31 cellular contexts compared by ENCODE assay signal in genomic region chr1:221012087-221012486, GRCh38.
"Had no signal": no experiment of that assay in that cellular context is flagged by ENCODE, and none has a peak within 500 bp of the region (broad histone marks: within the 10 kb centered on the region; RNA-seq: fewer than 3 reads in every experiment).

No MANE protein-coding gene starts in this region.

- H3K9me3 Mint-ChIP-seq: activated B cell treated with CpG ODN at 0.5 μM for 24 hours; activated CD4-positive, alpha-beta memory T cell treated with anti-CD3 and anti-CD28 coated beads for 36 hours; T-helper 1 cell treated with Interleukin-12 subunit alpha and Interleukin-12 subunit beta and Interleukin-4 antibody, amounts not matched to agents 30 μg/mL and 1 μg/mL, for 36 hours had no signal

- DNase-seq: activated B cell treated with CpG ODN at 0.5 μM for 24 hours; activated CD4-positive, alpha-beta memory T cell treated with anti-CD3 and anti-CD28 coated beads for 36 hours; activated CD4-positive, alpha-beta T cell treated with anti-CD3 and anti-CD28 coated beads for 48 hours; activated CD8-positive, alpha-beta memory T cell treated with anti-CD3 and anti-CD28 coated beads, Interleukin-2, amount 10 ng/mL, durations not matched to agents 7 days and 5 days; activated CD8-positive, alpha-beta memory T cell treated with anti-CD3 and anti-CD28 coated beads, Interleukin-2, amount 50 U/mL, for 4 hours; activated CD8-positive, alpha-beta T cell treated with anti-CD3 and anti-CD28 coated beads, Interleukin-2, amount 10 ng/mL, durations not matched to agents 7 days and 5 days; activated effector memory CD4-positive, alpha-beta T cell treated with Interleukin-2 at 50 U/mL for 16 hours; activated gamma-delta T cell treated with Interleukin-2 at 50 U/mL for 16 hours; activated naive CD4-positive, alpha-beta T cell treated with anti-CD3 and anti-CD28 coated beads, Interleukin-2, amount 50 U/mL, for 16 hours; activated naive CD4-positive, alpha-beta T cell treated with Interleukin-2 at 50 U/mL for 16 hours; activated T-cell treated with anti-CD3 and anti-CD28 coated beads, Interleukin-2, amount 50 U/mL, for 1 hour; activated T-cell treated with anti-CD3 and anti-CD28 coated beads, Interleukin-2, amount 50 U/mL, for 72 hours; amygdala; aorta; body of pancreas; caudate nucleus; cortex of kidney; dermis blood vessel endothelial cell; effector CD4-positive, alpha-beta T cell; effector memory CD8-positive, alpha-beta T cell; erythroblast; foreskin keratinocyte; gastrocnemius medialis; glutamatergic neuron; heart left ventricle; T1000; WERI-Rb-1 had no signal

- ATAC-seq: activated CD4-positive, CD25-positive, alpha-beta regulatory T cell treated with anti-CD3 and anti-CD28 coated beads, Interleukin-2, amount 50 U/mL, for 24 hours; activated CD8-positive, alpha-beta memory T cell treated with anti-CD3 and anti-CD28 coated beads, Interleukin-2, amount 10 ng/mL, durations not matched to agents 7 days and 5 days; activated CD8-positive, alpha-beta T cell treated with anti-CD3 and anti-CD28 coated beads, Interleukin-2, amount 10 ng/mL, durations not matched to agents 7 days and 5 days; activated T-cell treated with anti-CD3 and anti-CD28 coated beads, Interleukin-2, amount 50 U/mL, for 72 hours; body of pancreas; effector memory CD8-positive, alpha-beta T cell; foreskin keratinocyte; gastrocnemius medialis had no signal

- H3K4me1 ChIP-seq: body of pancreas, esophagus muscularis mucosa, foreskin keratinocyte, gastrocnemius medialis had no signal

- H3K27ac ChIP-seq: body of pancreas, esophagus muscularis mucosa, foreskin keratinocyte, gastrocnemius medialis, heart left ventricle, WERI-Rb-1 had no signal

- H3K4me1 Mint-ChIP-seq: activated B cell treated with CpG ODN at 0.5 μM for 24 hours; activated CD8-positive, alpha-beta memory T cell treated with anti-CD3 and anti-CD28 coated beads, Interleukin-2, amount 10 ng/mL, durations not matched to agents 7 days and 5 days had no signal

- H3K27ac Mint-ChIP-seq: activated B cell treated with CpG ODN at 0.5 μM for 24 hours; activated CD4-positive, alpha-beta memory T cell treated with anti-CD3 and anti-CD28 coated beads for 36 hours; activated CD8-positive, alpha-beta memory T cell treated with anti-CD3 and anti-CD28 coated beads, Interleukin-2, amount 10 ng/mL, durations not matched to agents 7 days and 5 days; activated CD8-positive, alpha-beta T cell treated with anti-CD3 and anti-CD28 coated beads, Interleukin-2, amount 10 ng/mL, durations not matched to agents 7 days and 5 days; activated naive CD8-positive, alpha-beta T cell; activated T-cell treated with anti-CD3 and anti-CD28 coated beads, Interleukin-2, amount 50 U/mL, for 72 hours; effector memory CD8-positive, alpha-beta T cell; T-helper 1 cell treated with Interleukin-12 subunit alpha and Interleukin-12 subunit beta and Interleukin-4 antibody, amounts not matched to agents 30 μg/mL and 1 μg/mL, for 36 hours had no signal

- H3K4me3 ChIP-seq: body of pancreas, esophagus muscularis mucosa, gastrocnemius medialis, heart left ventricle had no signal

- H3K9me3 ChIP-seq: body of pancreas, esophagus muscularis mucosa, gastrocnemius medialis had no signal

- H3K36me3 ChIP-seq: esophagus muscularis mucosa, gastrocnemius medialis, heart left ventricle, WERI-Rb-1 had no signal

- H3K4me3 Mint-ChIP-seq: activated B cell treated with CpG ODN at 0.5 μM for 24 hours; activated CD4-positive, alpha-beta memory T cell treated with anti-CD3 and anti-CD28 coated beads for 36 hours; activated CD8-positive, alpha-beta memory T cell treated with anti-CD3 and anti-CD28 coated beads, Interleukin-2, amount 10 ng/mL, durations not matched to agents 7 days and 5 days; activated CD8-positive, alpha-beta T cell treated with anti-CD3 and anti-CD28 coated beads, Interleukin-2, amount 10 ng/mL, durations not matched to agents 7 days and 5 days; activated naive CD8-positive, alpha-beta T cell; activated T-cell treated with anti-CD3 and anti-CD28 coated beads, Interleukin-2, amount 50 U/mL, for 72 hours; effector memory CD8-positive, alpha-beta T cell; T-helper 1 cell treated with Interleukin-12 subunit alpha and Interleukin-12 subunit beta and Interleukin-4 antibody, amounts not matched to agents 30 μg/mL and 1 μg/mL, for 36 hours had no signal

- H3K27me3 Mint-ChIP-seq: activated B cell treated with CpG ODN at 0.5 μM for 24 hours; activated CD8-positive, alpha-beta memory T cell treated with anti-CD3 and anti-CD28 coated beads, Interleukin-2, amount 10 ng/mL, durations not matched to agents 7 days and 5 days; activated naive CD8-positive, alpha-beta T cell; effector memory CD8-positive, alpha-beta T cell had no signal

- H3K27me3 ChIP-seq: body of pancreas, esophagus muscularis mucosa, foreskin keratinocyte, gastrocnemius medialis, heart left ventricle had no signal

- H3K36me3 Mint-ChIP-seq: activated CD4-positive, alpha-beta memory T cell treated with anti-CD3 and anti-CD28 coated beads for 36 hours; activated CD8-positive, alpha-beta memory T cell treated with anti-CD3 and anti-CD28 coated beads, Interleukin-2, amount 10 ng/mL, durations not matched to agents 7 days and 5 days; activated naive CD8-positive, alpha-beta T cell had no signal
